1 cellular context compared by ENCODE assay signal in the genomic region with DNA sequence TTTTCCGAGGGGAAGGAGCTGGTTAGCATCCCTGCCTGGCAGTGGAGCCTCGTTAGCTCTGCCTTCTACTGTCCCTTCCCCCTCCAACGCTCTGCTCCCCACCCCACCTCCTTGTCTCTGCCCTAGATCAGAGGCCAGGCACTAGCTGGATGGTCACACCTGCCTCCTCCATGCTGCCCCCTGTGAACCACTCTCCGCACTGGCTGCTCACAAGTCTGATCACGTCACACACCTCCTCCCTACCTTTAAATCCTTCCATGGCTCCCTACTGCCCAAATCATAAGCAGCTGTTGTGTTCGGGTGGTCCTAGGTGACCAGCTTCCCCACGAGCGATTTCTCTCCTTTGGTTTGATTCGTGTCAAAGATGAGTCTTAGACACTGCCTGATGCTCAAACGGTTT.
TF ChIP-seq lines count a peak whose summit lies in the region.

No MANE protein-coding gene starts in this region.

TF ChIP-seq in H1, 55 proteins besides CTCF, POLR2A, EP300 and RAD21:
- TF ChIP-seq KDM1A (IDR thresholded peaks at IDR 0.05; ENCODE audit: borderline replicate concordance, low read length) (peak; percentile 60), ZNF274 (IDR thresholded peaks at IDR 0.05; ENCODE audit: borderline replicate concordance, extremely low read depth, low read length) (no peak), GTF2F1 (IDR thresholded peaks at IDR 0.05; ENCODE audit: borderline replicate concordance, low read depth, low read length) (no peak), CBX8 (IDR thresholded peaks at IDR 0.05; ENCODE audit: borderline replicate concordance, low read depth, low read length) (no peak), ASH2L (IDR thresholded peaks at IDR 0.05; ENCODE audit: low read length) (no peak)
- TF ChIP-seq, protein P1, sequence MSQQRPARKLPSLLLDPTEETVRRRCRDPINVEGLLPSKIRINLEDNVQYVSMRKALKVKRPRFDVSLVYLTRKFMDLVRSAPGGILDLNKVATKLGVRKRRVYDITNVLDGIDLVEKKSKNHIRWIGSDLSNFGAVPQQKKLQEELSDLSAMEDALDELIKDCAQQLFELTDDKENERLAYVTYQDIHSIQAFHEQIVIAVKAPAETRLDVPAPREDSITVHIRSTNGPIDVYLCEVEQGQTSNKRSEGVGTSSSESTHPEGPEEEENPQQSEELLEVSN (IDR thresholded peaks at IDR 0.05) = no peak
